1 cellular context compared by ENCODE assay signal in genomic region chr11:112157274-112157766, GRCh38.
A peak's percentile ranks its signal among the peaks of the same experiment; 100 is the strongest.
TF ChIP-seq lines count a peak whose summit lies in the region.

No MANE protein-coding gene starts in this region.

TF ChIP-seq in SK-N-SH, 30 proteins besides CTCF, POLR2A, EP300 and RAD21 (continued from another document):
- TF ChIP-seq, protein P1, sequence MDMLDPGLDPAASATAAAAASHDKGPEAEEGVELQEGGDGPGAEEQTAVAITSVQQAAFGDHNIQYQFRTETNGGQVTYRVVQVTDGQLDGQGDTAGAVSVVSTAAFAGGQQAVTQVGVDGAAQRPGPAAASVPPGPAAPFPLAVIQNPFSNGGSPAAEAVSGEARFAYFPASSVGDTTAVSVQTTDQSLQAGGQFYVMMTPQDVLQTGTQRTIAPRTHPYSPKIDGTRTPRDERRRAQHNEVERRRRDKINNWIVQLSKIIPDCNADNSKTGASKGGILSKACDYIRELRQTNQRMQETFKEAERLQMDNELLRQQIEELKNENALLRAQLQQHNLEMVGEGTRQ (IDR thresholded peaks at IDR 0.05; ENCODE audit: borderline replicate concordance, low read depth, low read length), result no peak
- TF ChIP-seq, protein P2, sequence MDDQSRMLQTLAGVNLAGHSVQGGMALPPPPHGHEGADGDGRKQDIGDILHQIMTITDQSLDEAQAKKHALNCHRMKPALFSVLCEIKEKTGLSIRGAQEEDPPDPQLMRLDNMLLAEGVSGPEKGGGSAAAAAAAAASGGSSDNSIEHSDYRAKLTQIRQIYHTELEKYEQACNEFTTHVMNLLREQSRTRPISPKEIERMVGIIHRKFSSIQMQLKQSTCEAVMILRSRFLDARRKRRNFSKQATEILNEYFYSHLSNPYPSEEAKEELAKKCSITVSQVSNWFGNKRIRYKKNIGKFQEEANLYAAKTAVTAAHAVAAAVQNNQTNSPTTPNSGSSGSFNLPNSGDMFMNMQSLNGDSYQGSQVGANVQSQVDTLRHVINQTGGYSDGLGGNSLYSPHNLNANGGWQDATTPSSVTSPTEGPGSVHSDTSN (IDR thresholded peaks at IDR 0.05), result peak; percentile 76
- no peak for TF ChIP-seq ELF1 (IDR thresholded peaks at IDR 0.05)
- no peak for TF ChIP-seq MXI1 (IDR thresholded peaks at IDR 0.05; ENCODE audit: low read depth, low read length)
- TF ChIP-seq, protein P3, sequence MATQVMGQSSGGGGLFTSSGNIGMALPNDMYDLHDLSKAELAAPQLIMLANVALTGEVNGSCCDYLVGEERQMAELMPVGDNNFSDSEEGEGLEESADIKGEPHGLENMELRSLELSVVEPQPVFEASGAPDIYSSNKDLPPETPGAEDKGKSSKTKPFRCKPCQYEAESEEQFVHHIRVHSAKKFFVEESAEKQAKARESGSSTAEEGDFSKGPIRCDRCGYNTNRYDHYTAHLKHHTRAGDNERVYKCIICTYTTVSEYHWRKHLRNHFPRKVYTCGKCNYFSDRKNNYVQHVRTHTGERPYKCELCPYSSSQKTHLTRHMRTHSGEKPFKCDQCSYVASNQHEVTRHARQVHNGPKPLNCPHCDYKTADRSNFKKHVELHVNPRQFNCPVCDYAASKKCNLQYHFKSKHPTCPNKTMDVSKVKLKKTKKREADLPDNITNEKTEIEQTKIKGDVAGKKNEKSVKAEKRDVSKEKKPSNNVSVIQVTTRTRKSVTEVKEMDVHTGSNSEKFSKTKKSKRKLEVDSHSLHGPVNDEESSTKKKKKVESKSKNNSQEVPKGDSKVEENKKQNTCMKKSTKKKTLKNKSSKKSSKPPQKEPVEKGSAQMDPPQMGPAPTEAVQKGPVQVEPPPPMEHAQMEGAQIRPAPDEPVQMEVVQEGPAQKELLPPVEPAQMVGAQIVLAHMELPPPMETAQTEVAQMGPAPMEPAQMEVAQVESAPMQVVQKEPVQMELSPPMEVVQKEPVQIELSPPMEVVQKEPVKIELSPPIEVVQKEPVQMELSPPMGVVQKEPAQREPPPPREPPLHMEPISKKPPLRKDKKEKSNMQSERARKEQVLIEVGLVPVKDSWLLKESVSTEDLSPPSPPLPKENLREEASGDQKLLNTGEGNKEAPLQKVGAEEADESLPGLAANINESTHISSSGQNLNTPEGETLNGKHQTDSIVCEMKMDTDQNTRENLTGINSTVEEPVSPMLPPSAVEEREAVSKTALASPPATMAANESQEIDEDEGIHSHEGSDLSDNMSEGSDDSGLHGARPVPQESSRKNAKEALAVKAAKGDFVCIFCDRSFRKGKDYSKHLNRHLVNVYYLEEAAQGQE (IDR thresholded peaks at IDR 0.05; ENCODE audit: low read depth, low read length), result 0 out of 2 replicates have a peak, but pooled peaks have one; percentile 38
- TF ChIP-seq MAX (IDR thresholded peaks at IDR 0.05; ENCODE audit: low read depth), result peak; percentile 67
- TF ChIP-seq GABPA (IDR thresholded peaks at IDR 0.05; ENCODE audit: low read depth), result no peak
- peak; percentile 90 for TF ChIP-seq MEF2A (IDR thresholded peaks at IDR 0.05; ENCODE audit: borderline replicate concordance, low read depth)
- TF ChIP-seq ZBTB33 (IDR thresholded peaks at IDR 0.05; ENCODE audit: borderline replicate concordance, low read depth), result 0 out of 2 replicates have a peak, but pooled peaks have one; percentile 60
- TF ChIP-seq TCF12 (IDR thresholded peaks at IDR 0.05), result peak; percentile 92
- peak; percentile 98 for TF ChIP-seq JUND (IDR thresholded peaks at IDR 0.05)
- peak; percentile 96 for TF ChIP-seq NFIC (IDR thresholded peaks at IDR 0.05; ENCODE audit: borderline replicate concordance)
- TF ChIP-seq FOSL2 (IDR thresholded peaks at IDR 0.05; ENCODE audit: borderline replicate concordance, low read depth), result peak; percentile 99
- TF ChIP-seq SMC3 (IDR thresholded peaks at IDR 0.05; ENCODE audit: low read depth, low read length), result no peak
- TF ChIP-seq SIN3A (IDR thresholded peaks at IDR 0.05; ENCODE audit: borderline replicate concordance, low read depth, low read length), result 0 out of 2 replicates have a peak, but pooled peaks have one; percentile 28
- TF ChIP-seq GATA2 (CRISPR knock-in tag; IDR thresholded peaks at IDR 0.05), result no peak
TF ChIP-seq in SK-N-SH: peak in this region for 13.
